Comparison of ENCODE assay signal across 21 cellular contexts in genomic region chr7:154871928-154872750, GRCh38.
DNase-seq lines count a peak whose midpoint lies in the region; TF ChIP-seq lines count a peak whose summit lies in the region.
"Had no signal": no experiment of that assay in that cellular context is flagged by ENCODE, and none has a peak within 500 bp of the region (broad histone marks: within the 10 kb centered on the region; RNA-seq: fewer than 3 reads in every experiment).

No MANE protein-coding gene starts in this region.

- H3K27ac Mint-ChIP-seq in CD14-positive monocyte (no peak overlapping the region), chondrocyte (ENCODE audit: unreplicated experiment) (no peak overlapping the region)
- H3K27ac Mint-ChIP-seq: CD4-positive, alpha-beta T cell; H9; HFFc6 had no signal

- TF ChIP-seq CTCF in CD14-positive monocyte (IDR thresholded peaks at IDR 0.05) (no peak), chondrocyte (IDR thresholded peaks at IDR 0.05) (no peak), spleen (IDR thresholded peaks at IDR 0.05 in 8 of 11, conservative IDR thresholded peaks at IDR 0.05 in 3 of 11) (no peak)

- no peaks in the 10 kb centered on the region for H3K36me3 Mint-ChIP-seq in CD14-positive monocyte
- no peaks in the 10 kb centered on the region for H3K36me3 Mint-ChIP-seq in chondrocyte (ENCODE audit: low read depth)

- no peaks in the 10 kb centered on the region for H3K4me1 ChIP-seq in spleen
- H3K4me1 ChIP-seq: SJCRH30 had no signal

- H3K9me3 Mint-ChIP-seq in CD14-positive monocyte (peaks cover 0 to 10% (median 3%) of the 10 kb centered on the region in 7 donors), chondrocyte (ENCODE audit: low read depth) (no peaks in the 10 kb centered on the region)
- H3K9me3 Mint-ChIP-seq: CD4-positive, alpha-beta T cell; H9 had no signal

- TF ChIP-seq POLR2A in spleen (IDR thresholded peaks at IDR 0.05), result no peak

- peak; percentile 27 for DNase-seq in CD14-positive monocyte (ENCODE audit: low spot score)
- peak; percentile 75 for DNase-seq in chondrocyte (ENCODE audit: low spot score)
- peak; percentile 25 for DNase-seq in medulla oblongata (ENCODE audit: extremely low spot score)
- DNase-seq in spleen, result peak; percentile 69
- no peak for DNase-seq in kidney tubule cell (ENCODE audit: low spot score)
- no peak for DNase-seq in NCI-H2171 treated with DMSO at 0.1 percent for 48 hours (lab: John Stamatoyannopoulos, UW)
- no peak for DNase-seq in activated T-cell treated with anti-CD3 and anti-CD28 coated beads, Interleukin-2, amount 50 U/mL, for 1 hour
- DNase-seq: CD4-positive, alpha-beta T cell; DMS53; H9; HFFc6; IMR-90; KG1; MG63; NCI-H2029; NCI-H446 treated with DMSO at 0.1 percent for 48 hours; NCI-H82; NK-92 treated with Interleukin-12 subunit alpha and Interleukin-12 subunit beta, amount 100 ng/mL, for 24 hours; PC-9; SJCRH30 had no signal

- H3K4me3 ChIP-seq in spleen, result no peak overlapping the region
- H3K4me3 ChIP-seq: BLaER1, MG63, PC-9, SJCRH30 had no signal

- intact Hi-C loops in CD14-positive monocyte (cut with micrococcal nuclease) (no loop called here), spleen (cut with DNase I; ENCODE audit: low total_unique reads) (no loop called here)

- no peaks in the 10 kb centered on the region for H3K36me3 ChIP-seq in spleen
- H3K36me3 ChIP-seq: BLaER1, MG63, SJCRH30 had no signal

- H3K9me3 ChIP-seq in spleen, result no peaks in the 10 kb centered on the region
- H3K9me3 ChIP-seq: BLaER1, MG63, SJCRH30 had no signal

- H3K27ac ChIP-seq in spleen, result no peak overlapping the region
- H3K27ac ChIP-seq: BLaER1, PC-9, SJCRH30 had no signal

- 79 to 90% (median 86%) methylated on average over 20 of the region's 20 CpGs for WGBS in spleen, 5 donors

- peaks cover 14 to 24% (median 19%) of the 10 kb centered on the region in 3 donors for H3K27me3 Mint-ChIP-seq in CD14-positive monocyte (ENCODE audit: low read depth in 3 of 3)
- H3K27me3 Mint-ChIP-seq in chondrocyte (ENCODE audit: low read depth), result peaks cover 9% of the 10 kb centered on the region

- H3K4me1 Mint-ChIP-seq in CD14-positive monocyte (no peaks in the 10 kb centered on the region), chondrocyte (ENCODE audit: low read depth) (no peaks in the 10 kb centered on the region)

- peaks cover 0 to 65% (median 6%) of the 10 kb centered on the region in 7 donors for H3K27me3 ChIP-seq in spleen (replicated peaks in 1 of 7)
- H3K27me3 ChIP-seq: BLaER1, MG63 had no signal

- no peak overlapping the region for H3K4me3 Mint-ChIP-seq in CD14-positive monocyte
- no peak overlapping the region for H3K4me3 Mint-ChIP-seq in chondrocyte (ENCODE audit: unreplicated experiment)
- H3K4me3 Mint-ChIP-seq: CD4-positive, alpha-beta T cell; H9; HFFc6 had no signal

Comparison
In these comparisons a context has a peak if more than half of its experiments do, and no peak if none do; other contexts are left out.
1. DNase-seq: peak in CD14-positive monocyte (single experiment), chondrocyte (single experiment), medulla oblongata (single experiment) and spleen (single experiment); none in kidney tubule cell (single experiment), NCI-H2171 treated with DMSO at 0.1 percent for 48 hours (single experiment) and activated T-cell treated with anti-CD3 and anti-CD28 coated beads, Interleukin-2, amount 50 U/mL, for 1 hour (single experiment).